ENCODE assay signal across 8 cellular contexts in the genomic region with DNA sequence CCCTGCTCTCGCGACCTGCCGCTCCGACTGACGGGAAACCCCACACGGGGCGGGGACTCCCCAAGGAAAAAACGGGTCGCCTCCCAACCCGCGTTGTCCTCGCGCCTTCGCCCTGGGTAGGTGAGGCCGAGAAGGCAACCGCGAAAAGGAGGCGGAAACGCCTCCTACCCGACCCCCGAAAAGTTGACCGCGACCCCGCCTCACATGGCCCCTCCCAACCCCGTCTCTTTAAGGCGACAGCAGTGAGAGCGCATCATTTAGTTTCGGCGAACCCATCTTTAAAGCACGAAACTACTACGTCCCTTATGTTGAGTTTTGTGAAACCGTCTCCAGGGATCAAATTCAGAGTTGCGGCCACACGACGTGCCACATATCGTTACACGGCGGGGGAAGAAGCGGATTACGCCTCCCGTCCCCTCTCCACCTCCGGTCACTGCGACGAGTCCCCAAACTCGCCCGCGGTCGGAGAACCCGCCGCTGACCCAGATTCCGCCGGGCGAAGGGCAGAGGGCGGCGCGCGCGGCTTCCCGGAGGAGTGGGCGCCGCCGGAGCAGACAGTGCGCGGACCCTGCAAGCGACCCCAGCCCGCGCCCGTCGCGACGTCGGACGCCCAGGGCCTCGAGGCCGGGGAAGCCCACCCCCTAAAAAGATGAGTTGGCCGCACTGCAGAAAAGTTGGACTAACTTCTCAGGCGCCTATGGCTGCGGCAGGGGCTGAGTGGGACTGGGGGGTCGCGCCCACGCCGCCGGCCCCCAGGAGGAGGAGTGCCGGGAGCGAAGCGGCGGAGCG. TPM values are rescaled to one million over a fixed set of nuclear protein-coding genes. Genes with fewer than 3 reads are reported as not detected.
DNase-seq lines count a peak whose midpoint lies in the region; ATAC-seq and TF ChIP-seq lines count a peak whose summit lies in the region.

No MANE protein-coding gene starts in this region.

- TF ChIP-seq CTCF in Calu3 (IDR thresholded peaks at IDR 0.05; ENCODE audit: unreplicated experiment): no peak
- peak in 1 of 4 experiments; percentile 18 for TF ChIP-seq CTCF in gastroesophageal sphincter (IDR thresholded peaks at IDR 0.05)

- H3K27ac ChIP-seq in HUES6 (ENCODE audit: low read depth, low read length) (peak overlapping the region; percentile 79), gastroesophageal sphincter (peak overlapping the region; percentile 78 to 100 (median 96)), temporal lobe (ENCODE audit: low read depth, low read length) (peak overlapping the region; percentile 91)

- H3K9ac ChIP-seq in HUES6 (ENCODE audit: low read length): peak overlapping the region; percentile 96

- peak overlapping the region; percentile 86 for H3K4me3 ChIP-seq in HUES6 (ENCODE audit: low read depth, low read length)
- H3K4me3 ChIP-seq in gastroesophageal sphincter: peak overlapping the region; percentile 66 to 96

- H3K4me3 Mint-ChIP-seq in Calu3 (ENCODE audit: low read depth, unreplicated experiment): no peak overlapping the region

- no peaks in the 10 kb centered on the region for H3K27me3 Mint-ChIP-seq in Calu3 (ENCODE audit: unreplicated experiment)

- H3K9me3 Mint-ChIP-seq in Calu3 (ENCODE audit: low read depth, unreplicated experiment): no peaks in the 10 kb centered on the region

- peaks cover 19% of the 10 kb centered on the region for H3K4me1 ChIP-seq in HUES6 (ENCODE audit: control insufficient read depth, insufficient read depth, low read length)
- H3K4me1 ChIP-seq in gastroesophageal sphincter: peaks cover 0 to 20% (median 0%) of the 10 kb centered on the region in 3 donors

- ATAC-seq in GM21367 (IDR thresholded peaks at IDR 0.05; ENCODE audit: unreplicated experiment): peak; percentile 36
- ATAC-seq in gastroesophageal sphincter: peak; percentile 62

- TF ChIP-seq EP300 in gastroesophageal sphincter (IDR thresholded peaks at IDR 0.05): no peak

- peaks cover 5% of the 10 kb centered on the region for H3K36me3 Mint-ChIP-seq in Calu3 (ENCODE audit: insufficient read depth, unreplicated experiment)

- TF ChIP-seq POLR2A in gastroesophageal sphincter (IDR thresholded peaks at IDR 0.05): peak; percentile 74 to 77

- CTCF ChIA-PET in Calu3 (lab: Charles Lee): no interaction called here

- H3K9me3 ChIP-seq in HUES6 (ENCODE audit: control insufficient read depth, insufficient read depth, low read depth, low read length) (no peaks in the 10 kb centered on the region), gastroesophageal sphincter (no peaks in the 10 kb centered on the region)

- H3K27ac Mint-ChIP-seq in Calu3 (ENCODE audit: unreplicated experiment): peak overlapping the region; percentile 89

- H3K36me3 ChIP-seq in HUES6 (ENCODE audit: control insufficient read depth, insufficient read depth, low read length): peaks cover 17% of the 10 kb centered on the region
- peaks cover 0 to 9% of the 10 kb centered on the region in 2 donors for H3K36me3 ChIP-seq in gastroesophageal sphincter

- 0% methylated on average over 4 to 15 of the region's 88 CpGs for WGBS in gastroesophageal sphincter (ENCODE audit: low coverage in 1 of 2), 2 donors

- intact Hi-C loops in Calu3 (cut with micrococcal nuclease; ENCODE audit: unreplicated experiment): no loop called here

- DNase-seq in Calu3: peak; percentile 86
- peak; percentile 75 for DNase-seq in SIG-M5 (lab: John Stamatoyannopoulos, UW)
- peak; percentile 80 for DNase-seq in activated gamma-delta T cell treated with Interleukin-2 at 50 U/mL for 16 hours
- peak; percentile 53 for DNase-seq in occipital lobe (lab: John Stamatoyannopoulos, UW)

- H3K4me1 Mint-ChIP-seq in Calu3 (ENCODE audit: low read depth, unreplicated experiment): peaks cover 11% of the 10 kb centered on the region

- TSS peak; percentile 93 for BruUV-seq in Calu3 (replicated peaks; lab: Mats Ljungman, UMichigan)

- H3K27me3 ChIP-seq in HUES6 (ENCODE audit: control insufficient read depth, insufficient read depth, low read length): no peaks in the 10 kb centered on the region
- H3K27me3 ChIP-seq in gastroesophageal sphincter: no peaks in the 10 kb centered on the region

RNA-seq across cellular contexts. Expression of a gene that starts 1.1 kb away (rescaled TPM):
- 101 and 129 TPM in 2 replicates for total RNA-seq in Calu3 (2022)
- 10 to 100 TPM; 14.8 to 25.1 (median 21.6) TPM for total RNA-seq in gastroesophageal sphincter
- total RNA-seq in occipital lobe: 20.3 TPM
- 17.0 TPM for total RNA-seq in temporal lobe

RNA-seq across cellular contexts. Expression of a gene that starts 22.7 kb away (rescaled TPM):
- total RNA-seq in Calu3 (2022): 1.0 and 1.3 TPM in 2 replicates
- total RNA-seq in gastroesophageal sphincter: 1 to 10 TPM in 1 of 4 donors, under 1 TPM in 3; 0.54 to 1.5 (median 0.78) TPM
- total RNA-seq in occipital lobe: 1.7 TPM
- 1.7 TPM for total RNA-seq in temporal lobe

RNA-seq across cellular contexts. Expression of a gene that starts 34.0 kb away (rescaled TPM):
- total RNA-seq in Calu3 (2022): 195 TPM in 2 replicates
- total RNA-seq in gastroesophageal sphincter: 10 to 100 TPM; 40.3 to 68.9 (median 49.5) TPM
- total RNA-seq in occipital lobe: 76.7 TPM
- 44.0 TPM for total RNA-seq in temporal lobe

RNA-seq across cellular contexts. Expression of a gene that starts 37.7 kb away (rescaled TPM):
- total RNA-seq in Calu3 (2022) (0.76 TPM in 1 of 2 replicates, not detected in the other), gastroesophageal sphincter (10 to 100 TPM in 3 of 4 donors, 1 to 10 TPM in 1; 5.2 to 37.7 (median 16.2) TPM), occipital lobe (9.2 TPM), temporal lobe (4.7 TPM)

RNA-seq across cellular contexts. Expression of a gene that starts 47.5 kb away (rescaled TPM):
- total RNA-seq in Calu3 (2022): 0.42 and 1.5 TPM in 2 replicates
- 10 to 100 TPM in 2 of 4 donors, 1 to 10 TPM in 2; 3.5 to 28.3 (median 14.2) TPM for total RNA-seq in gastroesophageal sphincter
- 2.5 TPM for total RNA-seq in occipital lobe
- total RNA-seq in temporal lobe: 1.7 TPM

Comparison
In these comparisons a context has a peak if more than half of its experiments do, and no peak if none do; other contexts are left out.
1. Peak in every context shown above with its lines: DNase-seq, ATAC-seq, H3K4me3 ChIP-seq and H3K27ac ChIP-seq.